ENCODE assay signal across 1 cellular context in genomic region chr2:126658316-126658909, GRCh38.
TF ChIP-seq lines count a peak whose summit lies in the region.

No MANE protein-coding gene starts in this region.

TF ChIP-seq in SK-N-SH, 30 proteins besides CTCF, POLR2A, EP300 and RAD21 (continued from another document):
- TF ChIP-seq USF1 (IDR thresholded peaks at IDR 0.05; ENCODE audit: borderline replicate concordance, low read depth) (no peak), REST (IDR thresholded peaks at IDR 0.05; ENCODE audit: low read depth, low read length) (no peak), TCF12 (IDR thresholded peaks at IDR 0.05) (no peak), NRF1 (IDR thresholded peaks at IDR 0.05; ENCODE audit: low read depth, low read length) (no peak), TEAD4 (IDR thresholded peaks at IDR 0.05; ENCODE audit: borderline replicate concordance, insufficient read depth) (no peak)
